In the genomic region with DNA sequence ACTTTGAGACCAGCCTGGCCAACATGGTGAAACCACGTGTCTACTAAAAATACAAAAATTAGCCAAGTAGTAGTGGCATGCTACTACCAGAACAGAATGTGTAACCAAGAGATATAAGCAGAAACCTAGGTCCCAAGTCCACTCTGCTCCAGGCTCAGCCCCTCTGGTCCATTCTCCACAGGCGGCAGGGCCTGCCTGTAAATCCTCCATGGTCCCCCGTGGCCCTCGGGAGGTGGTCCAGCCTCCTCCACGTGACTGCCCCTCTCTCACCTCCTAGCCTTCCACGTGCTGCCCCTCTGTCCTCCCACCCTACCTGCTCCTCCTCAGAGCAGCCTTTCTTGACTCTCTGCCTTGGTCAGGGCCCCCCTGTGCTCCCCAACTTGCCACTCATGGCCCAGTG, we compare ENCODE assay signal across 23 cellular contexts.
DNase-seq lines count a peak whose midpoint lies in the region; ATAC-seq, FAIRE-seq and TF ChIP-seq lines count a peak whose summit lies in the region.
"Had no signal": no experiment of that assay in that cellular context is flagged by ENCODE, and none has a peak within 500 bp of the region (broad histone marks: within the 10 kb centered on the region; RNA-seq: fewer than 3 reads in every experiment).

No MANE protein-coding gene starts in this region.

- H3K27me3 ChIP-seq in K562 (ENCODE audit: control insufficient read depth in 2 of 2, insufficient read depth in 2 of 2, low read length in 2 of 2) (no peaks in the 10 kb centered on the region), HepG2 (ENCODE audit: control insufficient read depth in 1 of 2, insufficient read depth in 2 of 2, low read length in 2 of 2) (no peaks in the 10 kb centered on the region; a peak in 1 of 5 replicates), right lobe of liver (no peaks in the 10 kb centered on the region), neuronal stem cell (ENCODE audit: control insufficient read depth in 3 of 3, insufficient read depth in 3 of 3, low read depth in 1 of 3, low read length in 3 of 3) (no peaks in the 10 kb centered on the region), breast epithelium (no peaks in the 10 kb centered on the region)
- H3K27me3 ChIP-seq: BLaER1 treated with 17β-estradiol and CSF1 and Interleukin-3, amounts not matched to agents 10 nM and 100 nM had no signal

- no peak overlapping the region for H4K91ac ChIP-seq in neuronal stem cell (ENCODE audit: low read depth, low read length, poor library complexity)

- no peak overlapping the region for H3K4ac ChIP-seq in neuronal stem cell (ENCODE audit: low read length)

- H4K20me1 ChIP-seq in K562 (replicated peaks; ENCODE audit: control insufficient read depth, insufficient read depth, low read length): no peaks in the 10 kb centered on the region
- H4K20me1 ChIP-seq in HepG2 (ENCODE audit: insufficient read depth, low read length): no peaks in the 10 kb centered on the region
- H4K20me1 ChIP-seq: BLaER1 treated with 17β-estradiol and CSF1 and Interleukin-3, amounts not matched to agents 10 nM and 100 nM had no signal

- no peak overlapping the region for H4K8ac ChIP-seq in neuronal stem cell (ENCODE audit: low read depth, low read length)

- no peak overlapping the region for H3K27ac ChIP-seq in K562 (ENCODE audit: extremely low read depth, low read depth, low read length)
- peak overlapping the region; percentile 5 for H3K27ac ChIP-seq in HepG2 (ENCODE audit: extremely low read length, insufficient read depth, low read length)
- H3K27ac ChIP-seq in right lobe of liver: no peak overlapping the region
- no peak overlapping the region for H3K27ac ChIP-seq in neuronal stem cell (replicated peaks; ENCODE audit: low read length)
- no peak overlapping the region for H3K27ac ChIP-seq in breast epithelium
- H3K27ac ChIP-seq: 22Rv1; A549; BLaER1 treated with 17β-estradiol and CSF1 and Interleukin-3, amounts not matched to agents 10 nM and 100 nM; C4-2B had no signal

- no peak overlapping the region for H2BK12ac ChIP-seq in neuronal stem cell (ENCODE audit: low read length)

- H2AFZ ChIP-seq in K562 (ENCODE audit: low read depth, low read length) (no peak overlapping the region), HepG2 (ENCODE audit: low read length) (no peak overlapping the region), neuronal stem cell (ENCODE audit: low read length) (peak overlapping the region; percentile 48)

- H3K79me2 ChIP-seq in K562 (ENCODE audit: control insufficient read depth, insufficient read depth, low read length) (no peaks in the 10 kb centered on the region), HepG2 (ENCODE audit: insufficient read depth, low read length) (no peaks in the 10 kb centered on the region)

- no TSS peak for BruUV-seq in K562 (replicated peaks; lab: Mats Ljungman, UMichigan)
- BruUV-seq in HepG2 (replicated peaks; lab: Mats Ljungman, UMichigan): no TSS peak

- H3K4me2 ChIP-seq in K562 (ENCODE audit: insufficient read depth, low read length) (no peak overlapping the region), HepG2 (ENCODE audit: low read depth, low read length) (peak overlapping the region; percentile 65), neuronal stem cell (ENCODE audit: insufficient read depth, low read length, poor library complexity, severe bottlenecking) (no peak overlapping the region)
- H3K4me2 ChIP-seq: A549; BLaER1 treated with 17β-estradiol and CSF1 and Interleukin-3, amounts not matched to agents 10 nM and 100 nM had no signal

- POLR2A ChIA-PET in K562 (lab: Yijun Ruan, JAX) (interaction anchor here (0.6 kb wide), 1 partner anchor 205 kb away, joined by 4 read pairs; no protein-coding TSS in a partner anchor), HepG2 (lab: Yijun Ruan, JAX) (no interaction called here)

- no peaks in the 10 kb centered on the region for H3K9me1 ChIP-seq in K562 (ENCODE audit: control insufficient read depth, insufficient read depth, low read length)

- no peak overlapping the region for H2BK120ac ChIP-seq in neuronal stem cell (ENCODE audit: low read depth, low read length)

- TF ChIP-seq RAD21 in K562 (CRISPR knock-in tag; conservative IDR thresholded peaks at IDR 0.05 in 1 of 2, IDR thresholded peaks at IDR 0.05 in 1 of 2) (no peak), HepG2 (CRISPR knock-in tag; IDR thresholded peaks at IDR 0.05) (no peak)

- TF ChIP-seq POLR2A in K562 (conservative IDR thresholded peaks at IDR 0.05) (no peak), HepG2 (IDR thresholded peaks at IDR 0.05; ENCODE audit: insufficient read depth in 1 of 2, low read depth in 2 of 2, low read length in 2 of 2) (no peak), right lobe of liver (IDR thresholded peaks at IDR 0.05) (no peak), breast epithelium (IDR thresholded peaks at IDR 0.05) (no peak), GM12892 (IDR thresholded peaks at IDR 0.05; ENCODE audit: low read depth, low read length) (no peak)

- H3K14ac ChIP-seq in neuronal stem cell (ENCODE audit: low read length): no peak overlapping the region

- H3K4me3 ChIP-seq in K562 (no peak overlapping the region), HepG2 (replicated peaks in 1 of 3; ENCODE audit: insufficient read depth in 1 of 3, low read depth in 2 of 3, low read length in 3 of 3) (no peak overlapping the region; a peak in 1 of 6 replicates), right lobe of liver (no peak overlapping the region), neuronal stem cell (ENCODE audit: low read length in 2 of 2) (no peak overlapping the region), breast epithelium (no peak overlapping the region)
- H3K4me3 ChIP-seq: A549; BLaER1 treated with 17β-estradiol and CSF1 and Interleukin-3, amounts not matched to agents 10 nM and 100 nM had no signal

- FAIRE-seq in K562 (lab: Jason Lieb, UNC) (no peak), HepG2 (lab: Jason Lieb, UNC) (peak; percentile 8), GM12892 (lab: Jason Lieb, UNC) (no peak)
- FAIRE-seq: A549, D721Med, G401.6, GM12891, GM18507 had no signal

- peak overlapping the region; percentile 54 for H2BK5ac ChIP-seq in neuronal stem cell (ENCODE audit: low read length)

- CTCF ChIA-PET in K562 (lab: Yijun Ruan, JAX; ENCODE audit: low intra/inter-chr PET ratio) (no interaction called here), HepG2 (lab: Yijun Ruan, JAX; ENCODE audit: low intra/inter-chr PET ratio, low total read pairs) (no interaction called here)

- no peak for DNase-seq in K562 (ENCODE audit: extremely low read depth in 1 of 4, low spot score in 3 of 4)
- DNase-seq in HepG2 (ENCODE audit: low spot score): no peak
- DNase-seq in right lobe of liver: peak in 1 of 3 donors; percentile 56
- no peak for DNase-seq in neuronal stem cell (ENCODE audit: low spot score)
- DNase-seq in breast epithelium (ENCODE audit: low spot score in 2 of 2): no peak
- no peak for DNase-seq in central memory CD4-positive, alpha-beta T cell
- DNase-seq in SK-N-DZ (ENCODE audit: low spot score): no peak
- no peak for DNase-seq in GM12892 (ENCODE audit: insufficient read length)
- DNase-seq: AML-193; Caco-2; Calu3; CD4-positive, alpha-beta T cell; CD8-positive, alpha-beta T cell; DMS79 treated with DMSO at 0.1 percent for 48 hours; GF-D8 had no signal

- H3K9ac ChIP-seq in K562 (ENCODE audit: insufficient read depth in 1 of 2, low read depth in 2 of 2, low read length in 2 of 2) (peak overlapping the region in 1 of 2 experiments; percentile 28; a peak in 2 of 4 replicates), HepG2 (ENCODE audit: insufficient read depth, low read depth, low read length) (no peak overlapping the region), neuronal stem cell (ENCODE audit: low read depth, low read length, poor library complexity) (no peak overlapping the region)
- H3K9ac ChIP-seq: BLaER1 treated with 17β-estradiol and CSF1 and Interleukin-3, amounts not matched to agents 10 nM and 100 nM had no signal

- H3K23ac ChIP-seq in neuronal stem cell (ENCODE audit: low read depth, low read length, poor library complexity): no peak overlapping the region

- H3K9me3 ChIP-seq in K562 (replicated peaks; ENCODE audit: control insufficient read depth, insufficient read depth, low read depth, low read length) (no peaks in the 10 kb centered on the region), HepG2 (ENCODE audit: low read length) (no peaks in the 10 kb centered on the region), right lobe of liver (no peaks in the 10 kb centered on the region), neuronal stem cell (replicated peaks in 1 of 2; ENCODE audit: control insufficient read depth in 2 of 2, insufficient read depth in 1 of 2, low read depth in 1 of 2, low read length in 2 of 2) (peaks cover 0 to 2% of the 10 kb centered on the region in 2 donors), breast epithelium (no peaks in the 10 kb centered on the region)
- H3K9me3 ChIP-seq: A549; BLaER1 treated with 17β-estradiol and CSF1 and Interleukin-3, amounts not matched to agents 10 nM and 100 nM; Caco-2 had no signal

- WGBS in K562 (ENCODE audit: insufficient coverage, low coverage, missing lambda C conversion rate): 25% methylated on average over 6 of the region's 6 CpGs
- 2% methylated on average over 6 of the region's 6 CpGs for WGBS in HepG2 (ENCODE audit: low lambda C conversion rate)
- WGBS in right lobe of liver (ENCODE audit: insufficient coverage, low coverage, low lambda C conversion rate, missing lambda C conversion rate): 31% methylated on average over 3 of the region's 6 CpGs
- no CpG with 5 or more reads among the region's 6 CpGs for WGBS in neuronal stem cell (ENCODE audit: extremely low coverage in 2 of 2, insufficient read length in 2 of 2, insufficient replicate concordance in 1 of 2), 2 donors

- H3K79me1 ChIP-seq in neuronal stem cell (ENCODE audit: low read depth, low read length): no peaks in the 10 kb centered on the region

- in situ Hi-C loops in K562 (cut with MboI): no loop called here
- in situ Hi-C loops in HepG2 (cut with HindIII; ENCODE audit: extremely low pct_ligation_motif_present, low pct_unique_long_range_greater_than_20kb): no loop called here

- H3K18ac ChIP-seq in neuronal stem cell (ENCODE audit: low read length): peak overlapping the region; percentile 80

- no peaks in the 10 kb centered on the region for H3K36me3 ChIP-seq in K562 (ENCODE audit: control insufficient read depth, insufficient read depth, low read length)
- H3K36me3 ChIP-seq in HepG2 (replicated peaks in 1 of 2; ENCODE audit: control insufficient read depth in 1 of 2, insufficient read depth in 2 of 2, low read length in 2 of 2): no peaks in the 10 kb centered on the region
- no peaks in the 10 kb centered on the region for H3K36me3 ChIP-seq in right lobe of liver
- no peaks in the 10 kb centered on the region for H3K36me3 ChIP-seq in neuronal stem cell (replicated peaks in 1 of 2; ENCODE audit: control insufficient read depth in 2 of 2, insufficient read depth in 2 of 2, low read length in 2 of 2)
- no peaks in the 10 kb centered on the region for H3K36me3 ChIP-seq in breast epithelium
- H3K36me3 ChIP-seq: BLaER1 treated with 17β-estradiol and CSF1 and Interleukin-3, amounts not matched to agents 10 nM and 100 nM had no signal

- TF ChIP-seq EP300 in K562 (IDR thresholded peaks at IDR 0.05; ENCODE audit: low read length) (no peak), HepG2 (IDR thresholded peaks at IDR 0.05; ENCODE audit: low read depth in 2 of 2, low read length in 2 of 2) (no peak), HepG2 (CRISPR knock-in tag; IDR thresholded peaks at IDR 0.05; ENCODE audit: borderline replicate concordance) (no peak)

- TF ChIP-seq CTCF in K562 (IDR thresholded peaks at IDR 0.05 in 2 of 3, conservative IDR thresholded peaks at IDR 0.05 in 1 of 3; ENCODE audit: insufficient read depth in 2 of 3, low read depth in 1 of 3, low read length in 3 of 3) (no peak), HepG2 (CRISPR knock-in tag; IDR thresholded peaks at IDR 0.05) (no peak), right lobe of liver (IDR thresholded peaks at IDR 0.05) (no peak), breast epithelium (IDR thresholded peaks at IDR 0.05) (no peak)

- no peak for ATAC-seq in K562
- peak; percentile 76 for ATAC-seq in HepG2
- ATAC-seq in right lobe of liver: peak; percentile 76 to 82 (median 81)
- ATAC-seq: CD8-positive, alpha-beta T cell had no signal

- H2BK15ac ChIP-seq in neuronal stem cell (ENCODE audit: low read length): peak overlapping the region; percentile 21

- H3K4me1 ChIP-seq in K562 (replicated peaks in 1 of 2; ENCODE audit: control insufficient read depth in 2 of 2, insufficient read depth in 2 of 2, low read length in 2 of 2): peaks cover 0 to 11% of the 10 kb centered on the region in 2 experiments; a peak in 2 of 5 replicates
- H3K4me1 ChIP-seq in HepG2 (ENCODE audit: insufficient read depth, low read length): peaks cover 26% of the 10 kb centered on the region
- H3K4me1 ChIP-seq in right lobe of liver: peaks cover 0 to 7% (median 0%) of the 10 kb centered on the region in 4 donors
- H3K4me1 ChIP-seq in neuronal stem cell (ENCODE audit: control insufficient read depth in 2 of 2, insufficient read depth in 1 of 2, low read depth in 1 of 2, low read length in 2 of 2): peaks cover 8 to 11% of the 10 kb centered on the region in 2 donors
- no peaks in the 10 kb centered on the region for H3K4me1 ChIP-seq in breast epithelium
- H3K4me1 ChIP-seq: A549; BLaER1 treated with 17β-estradiol and CSF1 and Interleukin-3, amounts not matched to agents 10 nM and 100 nM; Caco-2 had no signal

- intact Hi-C loops in K562 (cut with micrococcal nuclease) (no loop called here), HepG2 (cut with micrococcal nuclease; ENCODE audit: unreplicated experiment) (no loop called here), right lobe of liver (cut with DNase I) (no loop called here), breast epithelium (cut with DNase I; ENCODE audit: low total_unique reads) (no loop called here)

- H2AK5ac ChIP-seq in neuronal stem cell (ENCODE audit: low read depth, low read length): peak overlapping the region; percentile 79

Comparison
In these comparisons a context has a peak if more than half of its experiments do, and no peak if none do; other contexts are left out.
1. Of the 241 proteins assayed by ChIP-seq in both HepG2 and K562: peak only in HepG2: GABPB1, HINFP, MAX, MLX, MNT, MTA1 and 7 more; only in K562: none; in both: none; in neither: 227; mixed calls (peak in some experiments, not most) for 1.